Comparison of ENCODE assay signal across 2 cellular contexts in the genomic region with DNA sequence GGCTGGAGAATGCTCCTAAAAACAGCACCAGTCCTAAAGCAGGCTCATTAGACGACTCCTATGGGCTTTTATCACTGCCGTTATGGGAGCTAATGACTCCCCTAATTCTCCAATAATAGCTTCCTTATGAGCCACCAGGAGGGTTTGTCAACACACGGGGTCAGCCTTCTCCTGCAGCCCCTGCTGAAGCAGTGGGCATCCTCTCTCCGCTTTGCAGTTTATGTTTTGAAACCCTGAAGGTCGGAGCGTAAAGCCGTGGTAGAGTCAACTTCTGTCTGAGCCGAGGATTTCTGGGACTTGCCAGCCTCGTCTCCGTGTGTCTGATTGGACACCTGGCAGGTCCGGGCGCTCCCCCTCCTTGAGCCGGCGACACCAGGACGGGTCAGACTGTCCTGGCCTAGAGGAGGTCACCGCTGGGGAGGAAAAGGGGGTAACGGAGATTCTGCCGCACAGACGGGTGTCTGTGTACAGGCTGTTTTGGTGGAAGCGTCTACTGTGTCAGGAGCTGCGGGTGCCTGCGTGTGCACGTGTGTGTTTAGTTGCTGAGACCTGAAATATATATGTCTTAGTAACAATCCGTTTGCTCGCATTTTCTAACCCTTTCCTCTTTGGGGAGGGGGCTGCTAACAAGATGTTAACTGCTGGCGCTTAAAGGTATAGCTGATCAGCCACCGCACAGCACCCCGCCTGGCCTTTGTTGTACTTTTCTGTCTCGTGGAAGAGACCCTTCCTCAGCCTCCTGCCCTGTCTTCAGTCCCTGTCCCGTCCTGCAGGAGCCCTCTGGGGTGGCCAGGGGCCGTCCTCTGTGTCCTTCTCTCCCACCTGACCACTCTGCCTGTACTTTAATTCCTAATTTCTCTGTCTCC.
TF ChIP-seq lines count a peak whose summit lies in the region.

No MANE protein-coding gene starts in this region.

TF ChIP-seq in A549, 52 proteins besides CTCF, POLR2A, EP300 and RAD21 (continued from another document):
- TF ChIP-seq KDM1A (IDR thresholded peaks at IDR 0.05; ENCODE audit: low read depth), result no peak
- TF ChIP-seq, protein P1, sequence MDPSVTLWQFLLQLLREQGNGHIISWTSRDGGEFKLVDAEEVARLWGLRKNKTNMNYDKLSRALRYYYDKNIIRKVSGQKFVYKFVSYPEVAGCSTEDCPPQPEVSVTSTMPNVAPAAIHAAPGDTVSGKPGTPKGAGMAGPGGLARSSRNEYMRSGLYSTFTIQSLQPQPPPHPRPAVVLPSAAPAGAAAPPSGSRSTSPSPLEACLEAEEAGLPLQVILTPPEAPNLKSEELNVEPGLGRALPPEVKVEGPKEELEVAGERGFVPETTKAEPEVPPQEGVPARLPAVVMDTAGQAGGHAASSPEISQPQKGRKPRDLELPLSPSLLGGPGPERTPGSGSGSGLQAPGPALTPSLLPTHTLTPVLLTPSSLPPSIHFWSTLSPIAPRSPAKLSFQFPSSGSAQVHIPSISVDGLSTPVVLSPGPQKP (IDR thresholded peaks at IDR 0.05; ENCODE audit: low read depth, low read length), result no peak
- no peak for TF ChIP-seq PHF8 (IDR thresholded peaks at IDR 0.05; ENCODE audit: borderline replicate concordance, low read depth)
- no peak for TF ChIP-seq HOXB5 (CRISPR knock-in tag; IDR thresholded peaks at IDR 0.05)
- no peak for TF ChIP-seq MYC (IDR thresholded peaks at IDR 0.05; ENCODE audit: borderline replicate concordance, low read length)
- TF ChIP-seq TP53 (CRISPR knock-in tag; IDR thresholded peaks at IDR 0.05), result no peak
- no peak for TF ChIP-seq RFX5 (IDR thresholded peaks at IDR 0.05)
- TF ChIP-seq, protein P2, sequence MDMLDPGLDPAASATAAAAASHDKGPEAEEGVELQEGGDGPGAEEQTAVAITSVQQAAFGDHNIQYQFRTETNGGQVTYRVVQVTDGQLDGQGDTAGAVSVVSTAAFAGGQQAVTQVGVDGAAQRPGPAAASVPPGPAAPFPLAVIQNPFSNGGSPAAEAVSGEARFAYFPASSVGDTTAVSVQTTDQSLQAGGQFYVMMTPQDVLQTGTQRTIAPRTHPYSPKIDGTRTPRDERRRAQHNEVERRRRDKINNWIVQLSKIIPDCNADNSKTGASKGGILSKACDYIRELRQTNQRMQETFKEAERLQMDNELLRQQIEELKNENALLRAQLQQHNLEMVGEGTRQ (IDR thresholded peaks at IDR 0.05), result no peak
- TF ChIP-seq ESRRA (IDR thresholded peaks at IDR 0.05; ENCODE audit: borderline replicate concordance, low read length), result no peak
- no peak for TF ChIP-seq NR3C1 (IDR thresholded peaks at IDR 0.05)
- TF ChIP-seq, protein P3, sequence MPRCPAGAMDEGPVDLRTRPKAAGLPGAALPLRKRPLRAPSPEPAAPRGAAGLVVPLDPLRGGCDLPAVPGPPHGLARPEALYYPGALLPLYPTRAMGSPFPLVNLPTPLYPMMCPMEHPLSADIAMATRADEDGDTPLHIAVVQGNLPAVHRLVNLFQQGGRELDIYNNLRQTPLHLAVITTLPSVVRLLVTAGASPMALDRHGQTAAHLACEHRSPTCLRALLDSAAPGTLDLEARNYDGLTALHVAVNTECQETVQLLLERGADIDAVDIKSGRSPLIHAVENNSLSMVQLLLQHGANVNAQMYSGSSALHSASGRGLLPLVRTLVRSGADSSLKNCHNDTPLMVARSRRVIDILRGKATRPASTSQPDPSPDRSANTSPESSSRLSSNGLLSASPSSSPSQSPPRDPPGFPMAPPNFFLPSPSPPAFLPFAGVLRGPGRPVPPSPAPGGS (IDR thresholded peaks at IDR 0.05), result no peak
- no peak for TF ChIP-seq ZC3H11A (IDR thresholded peaks at IDR 0.05)
- TF ChIP-seq SMC3 (IDR thresholded peaks at IDR 0.05), result no peak
- no peak for TF ChIP-seq MAZ (IDR thresholded peaks at IDR 0.05; ENCODE audit: borderline replicate concordance, low read depth, low read length)
- TF ChIP-seq RNF2 (IDR thresholded peaks at IDR 0.05; ENCODE audit: borderline replicate concordance, low read depth), result no peak
- TF ChIP-seq CBX8 (IDR thresholded peaks at IDR 0.05), result no peak
- TF ChIP-seq, protein P4, sequence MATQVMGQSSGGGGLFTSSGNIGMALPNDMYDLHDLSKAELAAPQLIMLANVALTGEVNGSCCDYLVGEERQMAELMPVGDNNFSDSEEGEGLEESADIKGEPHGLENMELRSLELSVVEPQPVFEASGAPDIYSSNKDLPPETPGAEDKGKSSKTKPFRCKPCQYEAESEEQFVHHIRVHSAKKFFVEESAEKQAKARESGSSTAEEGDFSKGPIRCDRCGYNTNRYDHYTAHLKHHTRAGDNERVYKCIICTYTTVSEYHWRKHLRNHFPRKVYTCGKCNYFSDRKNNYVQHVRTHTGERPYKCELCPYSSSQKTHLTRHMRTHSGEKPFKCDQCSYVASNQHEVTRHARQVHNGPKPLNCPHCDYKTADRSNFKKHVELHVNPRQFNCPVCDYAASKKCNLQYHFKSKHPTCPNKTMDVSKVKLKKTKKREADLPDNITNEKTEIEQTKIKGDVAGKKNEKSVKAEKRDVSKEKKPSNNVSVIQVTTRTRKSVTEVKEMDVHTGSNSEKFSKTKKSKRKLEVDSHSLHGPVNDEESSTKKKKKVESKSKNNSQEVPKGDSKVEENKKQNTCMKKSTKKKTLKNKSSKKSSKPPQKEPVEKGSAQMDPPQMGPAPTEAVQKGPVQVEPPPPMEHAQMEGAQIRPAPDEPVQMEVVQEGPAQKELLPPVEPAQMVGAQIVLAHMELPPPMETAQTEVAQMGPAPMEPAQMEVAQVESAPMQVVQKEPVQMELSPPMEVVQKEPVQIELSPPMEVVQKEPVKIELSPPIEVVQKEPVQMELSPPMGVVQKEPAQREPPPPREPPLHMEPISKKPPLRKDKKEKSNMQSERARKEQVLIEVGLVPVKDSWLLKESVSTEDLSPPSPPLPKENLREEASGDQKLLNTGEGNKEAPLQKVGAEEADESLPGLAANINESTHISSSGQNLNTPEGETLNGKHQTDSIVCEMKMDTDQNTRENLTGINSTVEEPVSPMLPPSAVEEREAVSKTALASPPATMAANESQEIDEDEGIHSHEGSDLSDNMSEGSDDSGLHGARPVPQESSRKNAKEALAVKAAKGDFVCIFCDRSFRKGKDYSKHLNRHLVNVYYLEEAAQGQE (IDR thresholded peaks at IDR 0.05), result no peak

TF ChIP-seq in GM23338, 12 proteins besides CTCF, POLR2A, EP300 and RAD21 (continued from another document):
- no peak for TF ChIP-seq JUNB (IDR thresholded peaks at IDR 0.05; ENCODE audit: unreplicated experiment)
- TF ChIP-seq, protein P5, sequence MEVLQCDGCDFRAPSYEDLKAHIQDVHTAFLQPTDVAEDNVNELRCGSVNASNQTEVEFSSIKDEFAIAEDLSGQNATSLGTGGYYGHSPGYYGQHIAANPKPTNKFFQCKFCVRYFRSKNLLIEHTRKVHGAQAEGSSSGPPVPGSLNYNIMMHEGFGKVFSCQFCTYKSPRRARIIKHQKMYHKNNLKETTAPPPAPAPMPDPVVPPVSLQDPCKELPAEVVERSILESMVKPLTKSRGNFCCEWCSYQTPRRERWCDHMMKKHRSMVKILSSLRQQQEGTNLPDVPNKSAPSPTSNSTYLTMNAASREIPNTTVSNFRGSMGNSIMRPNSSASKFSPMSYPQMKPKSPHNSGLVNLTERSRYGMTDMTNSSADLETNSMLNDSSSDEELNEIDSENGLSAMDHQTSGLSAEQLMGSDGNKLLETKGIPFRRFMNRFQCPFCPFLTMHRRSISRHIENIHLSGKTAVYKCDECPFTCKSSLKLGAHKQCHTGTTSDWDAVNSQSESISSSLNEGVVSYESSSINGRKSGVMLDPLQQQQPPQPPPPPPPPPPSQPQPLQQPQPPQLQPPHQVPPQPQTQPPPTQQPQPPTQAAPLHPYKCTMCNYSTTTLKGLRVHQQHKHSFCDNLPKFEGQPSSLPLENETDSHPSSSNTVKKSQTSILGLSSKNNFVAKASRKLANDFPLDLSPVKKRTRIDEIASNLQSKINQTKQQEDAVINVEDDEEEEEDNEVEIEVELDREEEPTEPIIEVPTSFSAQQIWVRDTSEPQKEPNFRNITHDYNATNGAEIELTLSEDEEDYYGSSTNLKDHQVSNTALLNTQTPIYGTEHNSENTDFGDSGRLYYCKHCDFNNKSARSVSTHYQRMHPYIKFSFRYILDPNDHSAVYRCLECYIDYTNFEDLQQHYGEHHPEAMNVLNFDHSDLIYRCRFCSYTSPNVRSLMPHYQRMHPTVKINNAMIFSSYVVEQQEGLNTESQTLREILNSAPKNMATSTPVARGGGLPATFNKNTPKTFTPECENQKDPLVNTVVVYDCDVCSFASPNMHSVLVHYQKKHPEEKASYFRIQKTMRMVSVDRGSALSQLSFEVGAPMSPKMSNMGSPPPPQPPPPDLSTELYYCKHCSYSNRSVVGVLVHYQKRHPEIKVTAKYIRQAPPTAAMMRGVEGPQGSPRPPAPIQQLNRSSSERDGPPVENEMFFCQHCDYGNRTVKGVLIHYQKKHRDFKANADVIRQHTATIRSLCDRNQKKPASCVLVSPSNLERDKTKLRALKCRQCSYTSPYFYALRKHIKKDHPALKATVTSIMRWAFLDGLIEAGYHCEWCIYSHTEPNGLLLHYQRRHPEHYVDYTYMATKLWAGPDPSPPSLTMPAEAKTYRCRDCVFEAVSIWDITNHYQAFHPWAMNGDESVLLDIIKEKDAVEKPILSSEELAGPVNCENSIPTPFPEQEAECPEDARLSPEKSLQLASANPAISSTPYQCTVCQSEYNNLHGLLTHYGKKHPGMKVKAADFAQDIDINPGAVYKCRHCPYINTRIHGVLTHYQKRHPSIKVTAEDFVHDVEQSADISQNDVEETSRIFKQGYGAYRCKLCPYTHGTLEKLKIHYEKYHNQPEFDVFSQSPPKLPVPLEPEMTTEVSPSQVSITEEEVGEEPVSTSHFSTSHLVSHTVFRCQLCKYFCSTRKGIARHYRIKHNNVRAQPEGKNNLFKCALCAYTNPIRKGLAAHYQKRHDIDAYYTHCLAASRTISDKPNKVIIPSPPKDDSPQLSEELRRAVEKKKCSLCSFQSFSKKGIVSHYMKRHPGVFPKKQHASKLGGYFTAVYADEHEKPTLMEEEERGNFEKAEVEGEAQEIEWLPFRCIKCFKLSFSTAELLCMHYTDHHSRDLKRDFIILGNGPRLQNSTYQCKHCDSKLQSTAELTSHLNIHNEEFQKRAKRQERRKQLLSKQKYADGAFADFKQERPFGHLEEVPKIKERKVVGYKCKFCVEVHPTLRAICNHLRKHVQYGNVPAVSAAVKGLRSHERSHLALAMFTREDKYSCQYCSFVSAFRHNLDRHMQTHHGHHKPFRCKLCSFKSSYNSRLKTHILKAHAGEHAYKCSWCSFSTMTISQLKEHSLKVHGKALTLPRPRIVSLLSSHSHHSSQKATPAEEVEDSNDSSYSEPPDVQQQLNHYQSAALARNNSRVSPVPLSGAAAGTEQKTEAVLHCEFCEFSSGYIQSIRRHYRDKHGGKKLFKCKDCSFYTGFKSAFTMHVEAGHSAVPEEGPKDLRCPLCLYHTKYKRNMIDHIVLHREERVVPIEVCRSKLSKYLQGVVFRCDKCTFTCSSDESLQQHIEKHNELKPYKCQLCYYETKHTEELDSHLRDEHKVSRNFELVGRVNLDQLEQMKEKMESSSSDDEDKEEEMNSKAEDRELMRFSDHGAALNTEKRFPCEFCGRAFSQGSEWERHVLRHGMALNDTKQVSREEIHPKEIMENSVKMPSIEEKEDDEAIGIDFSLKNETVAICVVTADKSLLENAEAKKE (CRISPR knock-in tag; IDR thresholded peaks at IDR 0.05), result no peak
- no peak for TF ChIP-seq ZNF331 (CRISPR knock-in tag; IDR thresholded peaks at IDR 0.05; ENCODE audit: low read depth)
TF ChIP-seq in GM23338: peak in this region for 0.
